ENCODE assay signal across 1 cellular context in genomic region chr19:1221141-1221903, GRCh38.
TF ChIP-seq lines count a peak whose summit lies in the region.

No MANE protein-coding gene starts in this region.

TF ChIP-seq in HepG2, 621 proteins besides CTCF, POLR2A, EP300 and RAD21 (continued from another document):
- TF ChIP-seq ZNF687 (CRISPR knock-in tag; IDR thresholded peaks at IDR 0.05) (peak; percentile 53), ZBTB38 (CRISPR knock-in tag; IDR thresholded peaks at IDR 0.05) (peak; percentile 89), ZUFSP (CRISPR knock-in tag; IDR thresholded peaks at IDR 0.05; ENCODE audit: borderline replicate concordance) (no peak), TARDBP (CRISPR knock-in tag; IDR thresholded peaks at IDR 0.05) (peak; percentile 41; the same call in 1 of the 2 replicates), PATZ1 (CRISPR knock-in tag; IDR thresholded peaks at IDR 0.05) (peak; percentile 72), ZNF468 (CRISPR knock-in tag; IDR thresholded peaks at IDR 0.05) (no peak)
TF ChIP-seq in HepG2: peak in this region for 32.
